Comparison of ENCODE assay signal across 8 cellular contexts in genomic region chr18:811192-812122, GRCh38. TPM values are rescaled to one million over a fixed set of nuclear protein-coding genes. Genes with fewer than 3 reads are reported as not detected.
DNase-seq lines count a peak whose midpoint lies in the region; ATAC-seq, FAIRE-seq and TF ChIP-seq lines count a peak whose summit lies in the region.

No MANE protein-coding gene starts in this region.

- peak; percentile 38 for ATAC-seq in GM18502 (IDR thresholded peaks at IDR 0.05; ENCODE audit: poor library complexity, unreplicated experiment)
- ATAC-seq in HG02943 (IDR thresholded peaks at IDR 0.05; ENCODE audit: low read depth, unreplicated experiment): peak; percentile 34

- H3K27me3 ChIP-seq in SJSA1 (replicated peaks) (no peaks in the 10 kb centered on the region), endocrine pancreas (ENCODE audit: control insufficient read depth, insufficient read depth, low read length) (no peaks in the 10 kb centered on the region)

- DNase-seq in A172 (ENCODE audit: low spot score) (peak; percentile 30), SJSA1 (ENCODE audit: low read depth in 1 of 2, low spot score in 2 of 2) (peak in 1 of 2 experiments; percentile 50), mesothelial cell of epicardium (ENCODE audit: low spot score in 2 of 2, unreplicated experiment in 2 of 2) (peak in 1 of 2 experiments; percentile 60), urothelium cell line (ENCODE audit: low spot score) (peak; percentile 77), NCI-H774 (lab: John Stamatoyannopoulos, UW) (no peak)

- H3K36me3 Mint-ChIP-seq in mesothelial cell of epicardium: no peaks in the 10 kb centered on the region

- peak overlapping the region; percentile 98 for H3K27ac Mint-ChIP-seq in mesothelial cell of epicardium

- H3K4me1 ChIP-seq in SJSA1 (replicated peaks) (peaks cover 20% of the 10 kb centered on the region), endocrine pancreas (ENCODE audit: control insufficient read depth, insufficient read depth, low read length) (peaks cover 18% of the 10 kb centered on the region)

- FAIRE-seq in urothelium cell line (lab: Jason Lieb, UNC): peak; percentile 63

- TF ChIP-seq CTCF in mesothelial cell of epicardium (IDR thresholded peaks at IDR 0.05; ENCODE audit: unreplicated experiment): no peak

- H3K9me3 ChIP-seq in SJSA1 (replicated peaks): no peaks in the 10 kb centered on the region
- H3K9me3 ChIP-seq in endocrine pancreas (ENCODE audit: control insufficient read depth, low read length): no peaks in the 10 kb centered on the region

- peak overlapping the region; percentile 93 for H3K4me3 Mint-ChIP-seq in mesothelial cell of epicardium

- peaks cover 7% of the 10 kb centered on the region; the same call in 1 of the 2 replicates for H3K36me3 ChIP-seq in SJSA1
- no peaks in the 10 kb centered on the region for H3K36me3 ChIP-seq in endocrine pancreas (ENCODE audit: control insufficient read depth, insufficient read depth, low read length)

- H3K27ac ChIP-seq in SJSA1: peak overlapping the region; percentile 73

- peaks cover 35% of the 10 kb centered on the region for H3K4me1 Mint-ChIP-seq in mesothelial cell of epicardium

- no peaks in the 10 kb centered on the region for H3K9me3 Mint-ChIP-seq in mesothelial cell of epicardium

- H3K4me3 ChIP-seq in SJSA1 (peak overlapping the region; percentile 81), endocrine pancreas (ENCODE audit: control insufficient read depth, insufficient read depth, low read length) (peak overlapping the region; percentile 95)

- no peaks in the 10 kb centered on the region for H3K27me3 Mint-ChIP-seq in mesothelial cell of epicardium (ENCODE audit: low read depth)

- H3K9ac ChIP-seq in endocrine pancreas (ENCODE audit: control insufficient read depth, insufficient read depth, low read length): peak overlapping the region; percentile 58

RNA-seq across cellular contexts. Expression of gene YES1, which starts 0.6 kb away (rescaled TPM):
- total RNA-seq in A172 (2014; rRNA removed; shearing (Covaris generic)): 148 and 171 TPM in 2 replicates
- 98.6 and 134 TPM in 2 replicates for total RNA-seq in SJSA1 (2014; rRNA removed; shearing (Covaris generic))
- total RNA-seq in mesothelial cell of epicardium: 46.5 to 53.1 TPM (median 47.5 TPM) in 3 replicates
